In the genomic region with DNA sequence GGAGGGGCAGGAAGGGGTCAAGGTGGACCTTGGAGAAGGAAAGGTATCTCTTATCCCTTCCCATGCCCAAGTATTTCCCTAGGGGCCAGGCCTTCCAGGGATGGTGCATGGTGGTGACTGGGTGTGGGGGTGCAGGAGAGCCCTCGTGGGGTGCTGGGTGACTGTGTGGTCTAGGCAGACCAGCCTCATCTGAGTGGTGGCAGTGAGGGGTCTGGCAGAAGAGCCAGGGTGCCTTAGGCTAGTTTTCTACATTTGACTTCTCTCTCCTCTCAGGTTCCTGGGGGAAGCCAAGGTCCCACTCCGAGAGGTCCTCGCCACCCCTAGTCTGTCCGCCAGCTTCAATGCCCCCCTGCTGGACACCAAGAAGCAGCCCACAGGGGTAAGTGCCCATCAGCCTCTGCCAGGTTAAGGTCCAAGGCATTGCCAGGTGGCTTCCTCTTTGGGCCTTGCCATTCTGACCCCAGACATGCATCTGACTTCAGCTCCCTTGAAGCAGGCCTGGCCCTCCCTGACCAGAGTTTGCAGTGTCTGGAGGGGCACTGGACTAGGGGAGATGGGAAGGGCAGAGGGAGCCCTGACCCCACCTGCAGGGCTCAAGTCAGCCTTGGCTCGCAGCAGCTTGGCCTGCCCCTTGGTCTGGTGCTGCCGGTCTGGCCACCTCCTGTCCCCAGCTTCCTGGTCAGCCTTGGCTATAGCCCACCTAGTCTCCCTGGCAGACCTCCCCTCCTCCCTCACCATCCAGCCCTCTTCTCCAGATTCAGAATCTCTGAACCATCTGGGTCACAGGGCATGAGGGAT, we compare ENCODE assay signal across 23 cellular contexts. TPM values are rescaled to one million over a fixed set of nuclear protein-coding genes. Genes with fewer than 3 reads are reported as not detected.
A peak's percentile ranks its signal among the peaks of the same experiment; 100 is the strongest.
DNase-seq lines count a peak whose midpoint lies in the region; FAIRE-seq and TF ChIP-seq lines count a peak whose summit lies in the region.
"Had no signal": no experiment of that assay in that cellular context is flagged by ENCODE, and none has a peak within 500 bp of the region (broad histone marks: within the 10 kb centered on the region; RNA-seq: fewer than 3 reads in every experiment).

No MANE protein-coding gene starts in this region.

- BruUV-seq in Calu3 (replicated peaks; lab: Mats Ljungman, UMichigan) = no TSS peak

- H3K9ac ChIP-seq in endodermal cell (ENCODE audit: extremely low read depth, low read length, poor library complexity, severe bottlenecking) = no peak overlapping the region
- H3K9ac ChIP-seq in kidney (ENCODE audit: low read length in 2 of 2) = no peak overlapping the region
- H3K9ac ChIP-seq in trophoblast cell (ENCODE audit: low read length) = no peak overlapping the region
- H3K9ac ChIP-seq: SK-N-SH had no signal

- H3K4me3 Mint-ChIP-seq in Calu3 (ENCODE audit: low read depth, unreplicated experiment) (no peak overlapping the region), endodermal cell (no peak overlapping the region)
- H3K4me3 Mint-ChIP-seq: activated CD4-positive, alpha-beta memory T cell treated with anti-CD3 and anti-CD28 coated beads, Interleukin-2, amount 10 ng/mL, durations not matched to agents 7 days and 5 days; naive thymus-derived CD8-positive, alpha-beta T cell; T-helper 2 cell treated with Interferon-gamma antibody and Interleukin-4, amounts not matched to agents 5 μg/mL and 100 μg/mL, for 36 hours; WTC11 had no signal

- H3K36me3 Mint-ChIP-seq in Calu3 (ENCODE audit: insufficient read depth, unreplicated experiment) (no peaks in the 10 kb centered on the region), endodermal cell (ENCODE audit: low read depth) (no peaks in the 10 kb centered on the region)
- H3K36me3 Mint-ChIP-seq: naive thymus-derived CD8-positive, alpha-beta T cell; WTC11 had no signal

- H3K9me3 ChIP-seq in endodermal cell (ENCODE audit: control insufficient read depth, low read length) = no peaks in the 10 kb centered on the region
- H3K9me3 ChIP-seq in kidney (ENCODE audit: control insufficient read depth in 1 of 2, low read length in 2 of 2) = no peaks in the 10 kb centered on the region
- peaks cover 3% of the 10 kb centered on the region for H3K9me3 ChIP-seq in trophoblast cell (ENCODE audit: insufficient read depth, low read depth, low read length)
- no peaks in the 10 kb centered on the region for H3K9me3 ChIP-seq in MG63
- H3K9me3 ChIP-seq: A549, Peyer's patch, SK-N-SH had no signal

- H2BK12ac ChIP-seq in trophoblast cell (ENCODE audit: low read length) = no peak overlapping the region

- FAIRE-seq in kidney (lab: Jason Lieb, UNC) = no peak
- FAIRE-seq: A549 had no signal

- H3K9me3 Mint-ChIP-seq in Calu3 (ENCODE audit: low read depth, unreplicated experiment) (no peaks in the 10 kb centered on the region), endodermal cell (no peaks in the 10 kb centered on the region)
- H3K9me3 Mint-ChIP-seq: activated CD4-positive, alpha-beta memory T cell treated with anti-CD3 and anti-CD28 coated beads, Interleukin-2, amount 10 ng/mL, durations not matched to agents 7 days and 5 days; naive thymus-derived CD8-positive, alpha-beta T cell; T-helper 2 cell treated with Interferon-gamma antibody and Interleukin-4, amounts not matched to agents 5 μg/mL and 100 μg/mL, for 36 hours; WTC11 had no signal

- TF ChIP-seq CTCF in Calu3 (IDR thresholded peaks at IDR 0.05; ENCODE audit: unreplicated experiment) (no peak), endodermal cell (conservative IDR thresholded peaks at IDR 0.05) (no peak), kidney (IDR thresholded peaks at IDR 0.05; ENCODE audit: borderline replicate concordance, extremely low read depth, insufficient read depth) (no peak)

- no peak overlapping the region for H2BK120ac ChIP-seq in trophoblast cell (ENCODE audit: insufficient read depth, low read length, poor library complexity)

- peaks cover 20% of the 10 kb centered on the region for H3K79me1 ChIP-seq in trophoblast cell (ENCODE audit: low read length)

- peaks cover 29% of the 10 kb centered on the region for H3K4me1 Mint-ChIP-seq in Calu3 (ENCODE audit: low read depth, unreplicated experiment)
- peaks cover 2% of the 10 kb centered on the region for H3K4me1 Mint-ChIP-seq in endodermal cell
- H3K4me1 Mint-ChIP-seq: activated CD4-positive, alpha-beta memory T cell treated with anti-CD3 and anti-CD28 coated beads, Interleukin-2, amount 10 ng/mL, durations not matched to agents 7 days and 5 days; naive thymus-derived CD8-positive, alpha-beta T cell had no signal

- H3K4me3 ChIP-seq in endodermal cell (ENCODE audit: low read length) (no peak overlapping the region), kidney (ENCODE audit: low read length in 2 of 2) (no peak overlapping the region), trophoblast cell (ENCODE audit: low read depth, low read length) (no peak overlapping the region), MG63 (no peak overlapping the region)
- H3K4me3 ChIP-seq: A549, Peyer's patch had no signal

- CTCF ChIA-PET in Calu3 (lab: Charles Lee) = interaction anchor here (0.6 kb wide), 1 partner anchor 437 kb away, joined by 7 read pairs; no protein-coding TSS in a partner anchor

- H3K4me2 ChIP-seq in trophoblast cell (ENCODE audit: low read length) = no peak overlapping the region
- H3K4me2 ChIP-seq: A549, SK-N-SH had no signal

- no peak overlapping the region for H3K4ac ChIP-seq in trophoblast cell (ENCODE audit: low read depth, low read length)

- H3K18ac ChIP-seq in trophoblast cell (ENCODE audit: low read length) = peak overlapping the region; percentile 42

- H3K79me2 ChIP-seq in trophoblast cell (ENCODE audit: control insufficient read depth, insufficient read depth, low read length, poor library complexity) = no peaks in the 10 kb centered on the region

- H2AFZ ChIP-seq in trophoblast cell (ENCODE audit: insufficient read depth, low read length, poor library complexity) = peak overlapping the region; percentile 8

- no peak overlapping the region for H2BK5ac ChIP-seq in trophoblast cell (ENCODE audit: low read depth, low read length, poor library complexity)

- H3K4me1 ChIP-seq in endodermal cell (ENCODE audit: control insufficient read depth, insufficient read depth, low read length) (no peaks in the 10 kb centered on the region), kidney (ENCODE audit: control insufficient read depth in 1 of 2, insufficient read depth in 1 of 2, low read depth in 1 of 2, low read length in 2 of 2) (peaks cover 0 to 5% of the 10 kb centered on the region in 2 donors), trophoblast cell (ENCODE audit: control insufficient read depth in 1 of 2, insufficient read depth in 2 of 2, low read length in 2 of 2) (peaks cover 25 to 30% of the 10 kb centered on the region in 2 experiments)
- H3K4me1 ChIP-seq: Peyer's patch had no signal

- peak overlapping the region; percentile 9 for H4K12ac ChIP-seq in trophoblast cell (ENCODE audit: low read depth, low read length)

- DNase-seq in Calu3 (no peak), endodermal cell (peak; percentile 12), kidney (no peak), trophoblast cell (no peak), nucleus accumbens (lab: John Stamatoyannopoulos, UW) (no peak), NCI-H1092 (lab: John Stamatoyannopoulos, UW) (no peak), MG63 (no peak)
- DNase-seq in stimulated activated CD4-positive, alpha-beta T cell treated with anti-CD3 and anti-CD28 coated beads, Interleukin-4, amount 100 ng/mL, for 24 hours = no peak
- DNase-seq: activated CD4-positive, alpha-beta memory T cell treated with anti-CD3 and anti-CD28 coated beads, Interleukin-2, amount 10 ng/mL, durations not matched to agents 7 days and 5 days; activated naive CD4-positive, alpha-beta T cell; anterior cingulate cortex; hippocampal formation; mesendoderm; NCI-H1105 treated with DMSO at 0.1 percent for 48 hours; NCI-H2107; NCI-H524; SK-N-SH; substantia nigra had no signal

- H3K27me3 ChIP-seq in endodermal cell (ENCODE audit: control insufficient read depth, insufficient read depth, low read length, poor library complexity, severe bottlenecking) (no peaks in the 10 kb centered on the region), trophoblast cell (ENCODE audit: insufficient read depth, low read length) (no peaks in the 10 kb centered on the region), MG63 (no peaks in the 10 kb centered on the region)
- H3K27me3 ChIP-seq: Peyer's patch had no signal

- peak overlapping the region; percentile 5 for H4K8ac ChIP-seq in trophoblast cell (ENCODE audit: low read depth, low read length)

- peak overlapping the region; percentile 52 for H3K14ac ChIP-seq in trophoblast cell (ENCODE audit: low read length)

- H3K27ac Mint-ChIP-seq in Calu3 (ENCODE audit: unreplicated experiment) (peak overlapping the region; percentile 33), endodermal cell (no peak overlapping the region)
- H3K27ac Mint-ChIP-seq: activated CD4-positive, alpha-beta memory T cell treated with anti-CD3 and anti-CD28 coated beads, Interleukin-2, amount 10 ng/mL, durations not matched to agents 7 days and 5 days; naive thymus-derived CD8-positive, alpha-beta T cell; T-helper 2 cell treated with Interferon-gamma antibody and Interleukin-4, amounts not matched to agents 5 μg/mL and 100 μg/mL, for 36 hours; WTC11 had no signal

- peak overlapping the region; percentile 41 for H4K91ac ChIP-seq in trophoblast cell (ENCODE audit: low read depth, low read length)

- 90% methylated on average over 4 to 6 of the region's 6 CpGs for WGBS in endodermal cell (ENCODE audit: insufficient coverage in 1 of 2, insufficient read length in 1 of 2), 2 experiments
- no CpG with 5 or more reads among the region's 6 CpGs for WGBS in trophoblast cell (ENCODE audit: extremely low coverage, insufficient coverage, insufficient read length)

- H3K27ac ChIP-seq in endodermal cell (ENCODE audit: low read depth, low read length) = no peak overlapping the region
- peak overlapping the region; percentile 49 to 63 for H3K27ac ChIP-seq in kidney (ENCODE audit: low read depth in 2 of 2, low read length in 2 of 2)
- H3K27ac ChIP-seq in trophoblast cell (ENCODE audit: low read depth, low read length) = no peak overlapping the region
- H3K27ac ChIP-seq: A549 had no signal

- H2AK5ac ChIP-seq in trophoblast cell (ENCODE audit: low read length) = no peak overlapping the region

- no peaks in the 10 kb centered on the region for H3K27me3 Mint-ChIP-seq in Calu3 (ENCODE audit: unreplicated experiment)
- no peaks in the 10 kb centered on the region for H3K27me3 Mint-ChIP-seq in endodermal cell (ENCODE audit: insufficient read depth)
- H3K27me3 Mint-ChIP-seq: activated CD4-positive, alpha-beta memory T cell treated with anti-CD3 and anti-CD28 coated beads, Interleukin-2, amount 10 ng/mL, durations not matched to agents 7 days and 5 days had no signal

- H3K36me3 ChIP-seq in endodermal cell (ENCODE audit: control insufficient read depth, insufficient read depth, low read length) = no peaks in the 10 kb centered on the region
- H3K36me3 ChIP-seq in kidney (ENCODE audit: control insufficient read depth in 1 of 2, insufficient read depth in 2 of 2, low read length in 2 of 2) = no peaks in the 10 kb centered on the region
- H3K36me3 ChIP-seq in trophoblast cell (ENCODE audit: control insufficient read depth in 1 of 2, insufficient read depth in 2 of 2, low read length in 2 of 2) = peaks cover 4 to 5% of the 10 kb centered on the region in 2 experiments
- H3K36me3 ChIP-seq in MG63 = no peaks in the 10 kb centered on the region
- H3K36me3 ChIP-seq: Peyer's patch had no signal

- H3K23ac ChIP-seq in trophoblast cell (ENCODE audit: low read length) = no peak overlapping the region

- intact Hi-C loops in Calu3 (cut with micrococcal nuclease; ENCODE audit: unreplicated experiment) = no loop called here
- intact Hi-C loops in kidney (cut with DNase I) = loop anchor here (5.0 kb wide), 1 partner anchor 206 kb away; no protein-coding TSS in a partner anchor

RNA-seq across cellular contexts. Expression of a gene that starts 49.8 kb away (rescaled TPM):
- 1.4 and 3.2 TPM in 2 replicates for total RNA-seq in Calu3 (2022)
- total RNA-seq in endodermal cell = 1 to 10 TPM; 1.4 to 3.1 TPM
- polyA plus RNA-seq in endodermal cell (2013, experiment 1 of 2) = 1.5 TPM
- polyA plus RNA-seq in endodermal cell (2013, experiment 2 of 2) = 1.2 TPM
- total RNA-seq in kidney = 19.8 TPM
- 11.3 TPM for polyA plus RNA-seq in kidney (ENCODE audit: insufficient read depth, low read depth, low replicate concordance)
- polyA plus RNA-seq in trophoblast cell (2013) = 39.9 and 45.3 TPM in 2 replicates
- 1.1 and 1.4 TPM in 2 replicates for total RNA-seq in MG63 (2014; rRNA removed; shearing (Covaris generic); ENCODE audit: low replicate concordance)
- total RNA-seq: activated CD4-positive, alpha-beta memory T cell treated with anti-CD3 and anti-CD28 coated beads, Interleukin-2, amount 10 ng/mL, durations not matched to agents 7 days and 5 days had no signal

Comparison
In these comparisons a context has a peak if more than half of its experiments do, and no peak if none do; other contexts are left out.
1. H3K27ac ChIP-seq: peak in kidney (2 of 2); none in endodermal cell (single experiment) and trophoblast cell (single experiment).